Comparison of ENCODE assay signal across 9 cellular contexts in genomic region chrX:110145854-110146253, GRCh38.
DNase-seq lines count a peak whose midpoint lies in the region; ATAC-seq, FAIRE-seq and TF ChIP-seq lines count a peak whose summit lies in the region.
"Had no signal": no experiment of that assay in that cellular context is flagged by ENCODE, and none has a peak within 500 bp of the region (broad histone marks: within the 10 kb centered on the region; RNA-seq: fewer than 3 reads in every experiment).

No MANE protein-coding gene starts in this region.

- no peaks in the 10 kb centered on the region for H4K20me1 ChIP-seq in smooth muscle cell (ENCODE audit: low read depth)

- no peak for TF ChIP-seq POLR2A in lower leg skin (IDR thresholded peaks at IDR 0.05)

- no peak for FAIRE-seq in D721Med (lab: Jason Lieb, UNC)

- H3K4me3 ChIP-seq in smooth muscle cell (no peak overlapping the region), lower leg skin (ENCODE audit: low read depth, poor library complexity, severe bottlenecking) (no peak overlapping the region)

- 25% methylated on average over 4 of the region's 4 CpGs for WGBS in smooth muscle cell (ENCODE audit: low lambda C conversion rate)
- WGBS in lower leg skin, 2 donors, result 12 to 19% methylated on average over 4 of the region's 4 CpGs

- no peaks in the 10 kb centered on the region for H3K9me3 ChIP-seq in smooth muscle cell (replicated peaks; ENCODE audit: low read depth)

- H3K27me3 Mint-ChIP-seq in activated CD4-positive, alpha-beta T cell treated with anti-CD3 and anti-CD28 coated beads, Interleukin-2, amount 10 ng/mL, durations not matched to agents 7 days and 5 days, result no peaks in the 10 kb centered on the region

- H3K36me3 Mint-ChIP-seq in activated CD4-positive, alpha-beta T cell treated with anti-CD3 and anti-CD28 coated beads, Interleukin-2, amount 10 ng/mL, durations not matched to agents 7 days and 5 days (ENCODE audit: low read depth), result no peaks in the 10 kb centered on the region

- H3F3A ChIP-seq in smooth muscle cell (ENCODE audit: low read depth), result no peaks in the 10 kb centered on the region

- no peak overlapping the region for H3K4me2 ChIP-seq in smooth muscle cell

- intact Hi-C loops in Right ventricle myocardium superior (cut with DNase I) (loop anchor here (5.0 kb wide), 1 partner anchor 234 kb away; no protein-coding TSS in a partner anchor), lower leg skin (cut with DNase I; ENCODE audit: low total_unique reads) (no loop called here)

- H3K36me3 ChIP-seq in smooth muscle cell (ENCODE audit: low read depth), result no peaks in the 10 kb centered on the region

- ATAC-seq in GM18909 (IDR thresholded peaks at IDR 0.05; ENCODE audit: poor library complexity, unreplicated experiment), result peak; percentile 75
- ATAC-seq in Right ventricle myocardium superior (ENCODE audit: poor library complexity), result peak; percentile 39

- no peaks in the 10 kb centered on the region for H3K9me3 Mint-ChIP-seq in activated CD4-positive, alpha-beta T cell treated with anti-CD3 and anti-CD28 coated beads, Interleukin-2, amount 10 ng/mL, durations not matched to agents 7 days and 5 days
- H3K9me3 Mint-ChIP-seq: T-cell had no signal

- POLR2A ChIA-PET in activated CD4-positive, alpha-beta T cell treated with anti-CD3 and anti-CD28 coated beads, Interleukin-2, amount 10 ng/mL, durations not matched to agents 7 days and 5 days (lab: Charles Lee), result no interaction called here

- no peaks in the 10 kb centered on the region for H3K79me2 ChIP-seq in smooth muscle cell (ENCODE audit: low read depth)

- peak; percentile 35 for TF ChIP-seq CTCF in D721Med (IDR thresholded peaks at IDR 0.05; ENCODE audit: insufficient read depth, missing control alignments)
- TF ChIP-seq CTCF in smooth muscle cell (IDR thresholded peaks at IDR 0.05; ENCODE audit: borderline replicate concordance, insufficient read depth, poor library complexity, severe bottlenecking), result peak; percentile 41
- no peak for TF ChIP-seq CTCF in lower leg skin (IDR thresholded peaks at IDR 0.05)

- no peak overlapping the region for H3K27ac Mint-ChIP-seq in activated CD4-positive, alpha-beta T cell treated with anti-CD3 and anti-CD28 coated beads, Interleukin-2, amount 10 ng/mL, durations not matched to agents 7 days and 5 days
- H3K27ac Mint-ChIP-seq: T-cell had no signal

- peaks cover 6% of the 10 kb centered on the region for H3K4me1 ChIP-seq in smooth muscle cell (ENCODE audit: low read depth)

- no peak overlapping the region for H2AFZ ChIP-seq in smooth muscle cell (ENCODE audit: low read depth)

- no peaks in the 10 kb centered on the region for H3K27me3 ChIP-seq in smooth muscle cell (ENCODE audit: low read depth)

- peaks cover 5% of the 10 kb centered on the region for H3K4me1 Mint-ChIP-seq in activated CD4-positive, alpha-beta T cell treated with anti-CD3 and anti-CD28 coated beads, Interleukin-2, amount 10 ng/mL, durations not matched to agents 7 days and 5 days

- no peak overlapping the region for H3K4me3 Mint-ChIP-seq in activated CD4-positive, alpha-beta T cell treated with anti-CD3 and anti-CD28 coated beads, Interleukin-2, amount 10 ng/mL, durations not matched to agents 7 days and 5 days
- H3K4me3 Mint-ChIP-seq: T-cell had no signal

- H3K27ac ChIP-seq in smooth muscle cell (ENCODE audit: low read depth), result no peak overlapping the region

- DNase-seq in D721Med (ENCODE audit: insufficient read length, low spot score) (no peak), HT-29 (ENCODE audit: low spot score) (peak; percentile 38), Right ventricle myocardium superior (no peak), smooth muscle cell (lab: John Stamatoyannopoulos, UW; ENCODE audit: unreplicated experiment) (no peak), lower leg skin (ENCODE audit: low spot score in 2 of 2) (no peak), NCI-H510A (lab: John Stamatoyannopoulos, UW) (no peak)
- DNase-seq in activated CD4-positive, alpha-beta T cell treated with anti-CD3 and anti-CD28 coated beads, Interleukin-2, amount 10 ng/mL, durations not matched to agents 7 days and 5 days, result peak; percentile 9

- H3K9ac ChIP-seq in smooth muscle cell (ENCODE audit: low read depth), result no peak overlapping the region

- CTCF ChIA-PET in activated CD4-positive, alpha-beta T cell treated with anti-CD3 and anti-CD28 coated beads, Interleukin-2, amount 10 ng/mL, durations not matched to agents 7 days and 5 days (lab: Charles Lee), result interaction anchor here (0.6 to 2.4 kb wide), 20 partner anchors 10 to 817 kb away, joined by 3 to 15 read pairs (median 4); no protein-coding TSS in a partner anchor

Comparison
In these comparisons a context has a peak if more than half of its experiments do, and no peak if none do; other contexts are left out.
1. DNase-seq: peak in HT-29 (single experiment) and activated CD4-positive, alpha-beta T cell treated with anti-CD3 and anti-CD28 coated beads, Interleukin-2, amount 10 ng/mL, durations not matched to agents 7 days and 5 days (single experiment); none in D721Med (single experiment), Right ventricle myocardium superior (single experiment), smooth muscle cell (single experiment), lower leg skin (0 of 2) and NCI-H510A (single experiment).
2. CTCF ChIP-seq: peak in D721Med (single experiment) and smooth muscle cell (single experiment); none in lower leg skin (0 of 3).